In genomic region chr15:66876423-66876730, GRCh38 we compare ENCODE assay signal across 1 cellular context.
TF ChIP-seq lines count a peak whose summit lies in the region.

No MANE protein-coding gene starts in this region.

TF ChIP-seq in HCT116, 20 proteins besides CTCF, POLR2A, EP300 and RAD21:
- TF ChIP-seq EZH2phosphoT487 (IDR thresholded peaks at IDR 0.05; ENCODE audit: borderline replicate concordance) = no peak
- TF ChIP-seq CBX3 (IDR thresholded peaks at IDR 0.05; ENCODE audit: low read depth) = no peak
